1 cellular context compared by ENCODE assay signal in genomic region chr9:13810510-13810909, GRCh38.
TF ChIP-seq lines count a peak whose summit lies in the region.

No MANE protein-coding gene starts in this region.

TF ChIP-seq in GM23338, 12 proteins besides CTCF, POLR2A, EP300 and RAD21 (continued from another document):
- TF ChIP-seq ZNF462 (CRISPR knock-in tag; IDR thresholded peaks at IDR 0.05) (no peak), ZNF114 (CRISPR knock-in tag; IDR thresholded peaks at IDR 0.05) (no peak), ZNF331 (CRISPR knock-in tag; IDR thresholded peaks at IDR 0.05; ENCODE audit: low read depth) (no peak), REST (IDR thresholded peaks at IDR 0.05; ENCODE audit: unreplicated experiment) (no peak), STAT1 (IDR thresholded peaks at IDR 0.05; ENCODE audit: unreplicated experiment) (no peak), POLR2AphosphoS5 (IDR thresholded peaks at IDR 0.05; ENCODE audit: low read depth) (no peak), CREB1 (CRISPR knock-in tag; IDR thresholded peaks at IDR 0.05; ENCODE audit: low read depth) (no peak), ETS1 (IDR thresholded peaks at IDR 0.05) (no peak), NANOG (IDR thresholded peaks at IDR 0.05; ENCODE audit: borderline replicate concordance) (no peak), JUNB (IDR thresholded peaks at IDR 0.05; ENCODE audit: unreplicated experiment) (no peak)
TF ChIP-seq in GM23338: peak in this region for 0.
